ENCODE assay signal across 9 cellular contexts in the genomic region with DNA sequence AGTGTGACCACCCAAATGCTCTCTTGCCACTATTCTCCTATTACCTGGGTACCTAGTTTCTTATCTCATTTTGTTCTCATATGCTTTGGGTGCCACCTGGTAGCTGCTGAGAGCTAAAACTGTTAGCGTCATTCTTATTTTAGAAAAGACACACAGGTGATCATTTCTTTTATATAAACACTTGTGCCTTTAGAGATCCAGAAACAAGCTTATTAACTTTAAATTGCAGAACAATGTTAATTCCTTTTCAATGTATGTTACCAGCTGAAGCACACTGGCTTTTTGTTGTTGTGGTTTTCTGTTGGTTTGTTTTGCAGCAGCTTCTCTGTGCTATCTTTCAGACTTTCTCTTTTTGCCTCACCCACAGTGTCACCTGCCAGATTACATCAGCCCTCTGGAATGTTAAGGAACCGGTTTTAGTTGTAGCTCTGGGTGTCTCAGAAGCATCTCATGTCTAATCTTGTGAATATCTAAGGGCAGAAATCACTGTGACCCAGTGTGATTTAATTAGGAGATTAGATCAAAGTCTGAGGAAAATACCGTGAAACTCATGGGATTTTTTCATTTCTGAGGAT. TPM values are rescaled to one million over a fixed set of nuclear protein-coding genes. Genes with fewer than 3 reads are reported as not detected.
DNase-seq lines count a peak whose midpoint lies in the region.
"Had no signal": no experiment of that assay in that cellular context is flagged by ENCODE, and none has a peak within 500 bp of the region (broad histone marks: within the 10 kb centered on the region; RNA-seq: fewer than 3 reads in every experiment).

No MANE protein-coding gene starts in this region.

- H3K27me3 ChIP-seq in NT2/D1 (ENCODE audit: insufficient read depth, insufficient read length), result no peaks in the 10 kb centered on the region
- no peaks in the 10 kb centered on the region for H3K27me3 ChIP-seq in thymus (ENCODE audit: control insufficient read depth, insufficient read depth)

- H3K36me3 ChIP-seq in NT2/D1 (ENCODE audit: insufficient read depth, insufficient read length, low read length), result no peaks in the 10 kb centered on the region
- no peaks in the 10 kb centered on the region for H3K36me3 ChIP-seq in thymus (ENCODE audit: control insufficient read depth, insufficient read depth)

- H3K27ac ChIP-seq in thymus (ENCODE audit: low read depth), result peak overlapping the region; percentile 19

- H3K36me3 Mint-ChIP-seq in activated CD4-positive, alpha-beta memory T cell treated with anti-CD3 and anti-CD28 coated beads, Interleukin-2, amount 10 ng/mL, durations not matched to agents 7 days and 5 days (ENCODE audit: low read depth), result peaks cover 6% of the 10 kb centered on the region

- H3K4me3 ChIP-seq in NT2/D1 (ENCODE audit: insufficient read length, low read depth) (no peak overlapping the region), thymus (ENCODE audit: low read length) (no peak overlapping the region)

- H3K4me1 Mint-ChIP-seq in activated CD4-positive, alpha-beta memory T cell treated with anti-CD3 and anti-CD28 coated beads, Interleukin-2, amount 10 ng/mL, durations not matched to agents 7 days and 5 days, result peaks cover 16% of the 10 kb centered on the region

- 29% methylated on average over 3 of the region's 3 CpGs for WGBS in thymus

- H3K9ac ChIP-seq in NT2/D1 (ENCODE audit: insufficient read length, low read depth), result no peak overlapping the region

- no peaks in the 10 kb centered on the region for H3K27me3 Mint-ChIP-seq in activated CD4-positive, alpha-beta memory T cell treated with anti-CD3 and anti-CD28 coated beads, Interleukin-2, amount 10 ng/mL, durations not matched to agents 7 days and 5 days

- no peaks in the 10 kb centered on the region for H3K4me1 ChIP-seq in NT2/D1 (ENCODE audit: insufficient read depth, insufficient read length)
- peaks cover 8% of the 10 kb centered on the region for H3K4me1 ChIP-seq in thymus (ENCODE audit: control insufficient read depth, insufficient read depth, low read length)

- POLR2A ChIA-PET in activated CD4-positive, alpha-beta memory T cell treated with anti-CD3 and anti-CD28 coated beads, Interleukin-2, amount 10 ng/mL, durations not matched to agents 7 days and 5 days (lab: Charles Lee), result no interaction called here

- H3K9me3 ChIP-seq in NT2/D1 (ENCODE audit: insufficient read depth, low read length) (no peaks in the 10 kb centered on the region), thymus (ENCODE audit: control insufficient read depth) (no peaks in the 10 kb centered on the region)

- CTCF ChIA-PET in activated CD4-positive, alpha-beta memory T cell treated with anti-CD3 and anti-CD28 coated beads, Interleukin-2, amount 10 ng/mL, durations not matched to agents 7 days and 5 days (lab: Charles Lee), result interaction anchor here (1.0 to 1.3 kb wide), 2 partner anchors 17 to 18 kb away, joined by 3 to 5 read pairs; no protein-coding TSS in a partner anchor

- no peak overlapping the region for H3K4me3 Mint-ChIP-seq in activated CD4-positive, alpha-beta memory T cell treated with anti-CD3 and anti-CD28 coated beads, Interleukin-2, amount 10 ng/mL, durations not matched to agents 7 days and 5 days

- peak; percentile 46 for DNase-seq in NCI-H1105 treated with DMSO at 0.1 percent for 48 hours (lab: John Stamatoyannopoulos, UW)
- no peak for DNase-seq in NCI-H1105 (lab: John Stamatoyannopoulos, UW)
- peak; percentile 63 for DNase-seq in NT2/D1 (ENCODE audit: low read depth, low spot score)
- peak; percentile 70 for DNase-seq in glomerular visceral epithelial cell (ENCODE audit: extremely low spot score)
- no peak for DNase-seq in stimulated activated CD4-positive, alpha-beta T cell treated with anti-CD3 and anti-CD28 coated beads, Interleukin-15, amount 100 ng/mL, for 24 hours
- DNase-seq in activated CD4-positive, alpha-beta memory T cell treated with anti-CD3 and anti-CD28 coated beads, Interleukin-2, amount 10 ng/mL, durations not matched to agents 7 days and 5 days, result no peak
- no peak for DNase-seq in dermis blood vessel endothelial cell
- DNase-seq: NCI-H446 had no signal

- no peaks in the 10 kb centered on the region for H3K9me3 Mint-ChIP-seq in activated CD4-positive, alpha-beta memory T cell treated with anti-CD3 and anti-CD28 coated beads, Interleukin-2, amount 10 ng/mL, durations not matched to agents 7 days and 5 days

- no peak overlapping the region for H3K27ac Mint-ChIP-seq in activated CD4-positive, alpha-beta memory T cell treated with anti-CD3 and anti-CD28 coated beads, Interleukin-2, amount 10 ng/mL, durations not matched to agents 7 days and 5 days

RNA-seq across cellular contexts. Expression of gene SLC19A2, which starts 43.4 kb away (rescaled TPM):
- polyA plus RNA-seq in thymus, result 22.7 TPM
- 1 to 10 TPM; 6.7 to 6.8 TPM for total RNA-seq in activated CD4-positive, alpha-beta memory T cell treated with anti-CD3 and anti-CD28 coated beads, Interleukin-2, amount 10 ng/mL, durations not matched to agents 7 days and 5 days
- total RNA-seq in dermis blood vessel endothelial cell, result 3.7 and 3.9 TPM in 2 replicates

RNA-seq across cellular contexts. Expression of gene F5, which starts 57.1 kb away (rescaled TPM):
- polyA plus RNA-seq in thymus, result 4.1 TPM
- 10 to 100 TPM in 1 of 2 experiments, 1 to 10 TPM in 1; 8.9 to 11.0 TPM for total RNA-seq in activated CD4-positive, alpha-beta memory T cell treated with anti-CD3 and anti-CD28 coated beads, Interleukin-2, amount 10 ng/mL, durations not matched to agents 7 days and 5 days
- not detected in 2 replicates for total RNA-seq in dermis blood vessel endothelial cell

Comparison
In these comparisons a context has a peak if more than half of its experiments do, and no peak if none do; other contexts are left out.
1. DNase-seq: peak in NCI-H1105 treated with DMSO at 0.1 percent for 48 hours (single experiment), NT2/D1 (single experiment) and glomerular visceral epithelial cell (single experiment); none in NCI-H1105 (single experiment), stimulated activated CD4-positive, alpha-beta T cell treated with anti-CD3 and anti-CD28 coated beads, Interleukin-15, amount 100 ng/mL, for 24 hours (single experiment), activated CD4-positive, alpha-beta memory T cell treated with anti-CD3 and anti-CD28 coated beads, Interleukin-2, amount 10 ng/mL, durations not matched to agents 7 days and 5 days (single experiment) and dermis blood vessel endothelial cell (single experiment).